1 cellular context compared by ENCODE assay signal in genomic region chr2:119350311-119350998, GRCh38.
TF ChIP-seq lines count a peak whose summit lies in the region.

No MANE protein-coding gene starts in this region.

TF ChIP-seq in H1, 55 proteins besides CTCF, POLR2A, EP300 and RAD21:
- no peak for TF ChIP-seq MAX (IDR thresholded peaks at IDR 0.05)
- TF ChIP-seq NANOG (IDR thresholded peaks at IDR 0.05; ENCODE audit: insufficient read depth, low read depth, low read length, poor library complexity, severe bottlenecking) = no peak
- no peak for TF ChIP-seq RFX5 (IDR thresholded peaks at IDR 0.05; ENCODE audit: borderline replicate concordance, low read depth, low read length)
- TF ChIP-seq POLR2AphosphoS5 (IDR thresholded peaks at IDR 0.05; ENCODE audit: low read depth, low read length) = no peak
- TF ChIP-seq SIRT6 (IDR thresholded peaks at IDR 0.05; ENCODE audit: low read length) = no peak
- TF ChIP-seq SP2 (IDR thresholded peaks at IDR 0.05; ENCODE audit: low read length) = no peak
- no peak for TF ChIP-seq SP1 (IDR thresholded peaks at IDR 0.05; ENCODE audit: low read depth, low read length)
- no peak for TF ChIP-seq HDAC2 (IDR thresholded peaks at IDR 0.05; ENCODE audit: borderline replicate concordance in 1 of 2, low read depth in 2 of 2, low read length in 2 of 2)
- no peak for TF ChIP-seq CBX5 (IDR thresholded peaks at IDR 0.05; ENCODE audit: low read depth, low read length)
- no peak for TF ChIP-seq CEBPB (IDR thresholded peaks at IDR 0.05; ENCODE audit: low read depth, low read length)
- no peak for TF ChIP-seq KDM4A (IDR thresholded peaks at IDR 0.05; ENCODE audit: low read depth, low read length, severe bottlenecking)
- no peak for TF ChIP-seq USF2 (IDR thresholded peaks at IDR 0.05; ENCODE audit: low read length)
- TF ChIP-seq JUN (IDR thresholded peaks at IDR 0.05; ENCODE audit: low read depth, low read length) = no peak
- TF ChIP-seq YY1 (IDR thresholded peaks at IDR 0.05; ENCODE audit: low read depth, low read length) = no peak
- no peak for TF ChIP-seq ATF2 (IDR thresholded peaks at IDR 0.05; ENCODE audit: low read length)
- no peak for TF ChIP-seq POU5F1 (IDR thresholded peaks at IDR 0.05; ENCODE audit: low read depth, low read length)
- TF ChIP-seq RBBP5 (IDR thresholded peaks at IDR 0.05; ENCODE audit: borderline replicate concordance, low read depth, low read length) = no peak
- TF ChIP-seq PHF8 (conservative IDR thresholded peaks at IDR 0.05; ENCODE audit: low read depth, low read length) = no peak
- TF ChIP-seq BRCA1 (IDR thresholded peaks at IDR 0.05; ENCODE audit: low read depth, low read length) = no peak
